ENCODE assay signal across 1 cellular context in the genomic region with DNA sequence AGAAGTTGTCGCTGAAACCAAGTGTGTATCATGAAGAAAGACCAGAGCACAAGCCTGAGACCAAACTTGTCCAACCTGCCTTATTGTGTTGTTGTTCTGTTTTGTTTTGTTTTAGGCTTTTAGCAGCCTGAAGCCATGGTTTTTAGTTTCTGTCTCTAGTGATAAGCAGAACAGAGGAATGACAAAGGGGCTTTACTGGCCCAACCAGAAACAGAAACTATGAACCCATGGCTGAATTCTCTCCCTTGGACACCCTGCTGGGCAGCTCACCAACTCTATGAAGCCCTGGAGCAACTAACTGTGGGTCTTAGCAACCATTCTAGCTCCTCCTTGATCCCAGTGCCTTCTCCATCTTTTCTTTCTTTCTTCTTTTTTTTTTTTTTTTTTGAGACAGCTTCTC.
TF ChIP-seq lines count a peak whose summit lies in the region.

No MANE protein-coding gene starts in this region.

TF ChIP-seq in GM12878, 131 proteins besides CTCF, POLR2A, EP300 and RAD21 (continued from another document):
- TF ChIP-seq, protein P1, sequence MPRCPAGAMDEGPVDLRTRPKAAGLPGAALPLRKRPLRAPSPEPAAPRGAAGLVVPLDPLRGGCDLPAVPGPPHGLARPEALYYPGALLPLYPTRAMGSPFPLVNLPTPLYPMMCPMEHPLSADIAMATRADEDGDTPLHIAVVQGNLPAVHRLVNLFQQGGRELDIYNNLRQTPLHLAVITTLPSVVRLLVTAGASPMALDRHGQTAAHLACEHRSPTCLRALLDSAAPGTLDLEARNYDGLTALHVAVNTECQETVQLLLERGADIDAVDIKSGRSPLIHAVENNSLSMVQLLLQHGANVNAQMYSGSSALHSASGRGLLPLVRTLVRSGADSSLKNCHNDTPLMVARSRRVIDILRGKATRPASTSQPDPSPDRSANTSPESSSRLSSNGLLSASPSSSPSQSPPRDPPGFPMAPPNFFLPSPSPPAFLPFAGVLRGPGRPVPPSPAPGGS (IDR thresholded peaks at IDR 0.05; ENCODE audit: borderline replicate concordance, insufficient read depth, low read depth, low read length, poor library complexity, severe bottlenecking): no peak
- TF ChIP-seq CREM (IDR thresholded peaks at IDR 0.05; ENCODE audit: low read depth): no peak
- TF ChIP-seq, protein P2, sequence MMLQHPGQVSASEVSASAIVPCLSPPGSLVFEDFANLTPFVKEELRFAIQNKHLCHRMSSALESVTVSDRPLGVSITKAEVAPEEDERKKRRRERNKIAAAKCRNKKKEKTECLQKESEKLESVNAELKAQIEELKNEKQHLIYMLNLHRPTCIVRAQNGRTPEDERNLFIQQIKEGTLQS (IDR thresholded peaks at IDR 0.05; ENCODE audit: borderline replicate concordance, extremely low read depth, low read depth, low read length): no peak
- TF ChIP-seq JUNB (IDR thresholded peaks at IDR 0.05): no peak
- TF ChIP-seq, protein P3, sequence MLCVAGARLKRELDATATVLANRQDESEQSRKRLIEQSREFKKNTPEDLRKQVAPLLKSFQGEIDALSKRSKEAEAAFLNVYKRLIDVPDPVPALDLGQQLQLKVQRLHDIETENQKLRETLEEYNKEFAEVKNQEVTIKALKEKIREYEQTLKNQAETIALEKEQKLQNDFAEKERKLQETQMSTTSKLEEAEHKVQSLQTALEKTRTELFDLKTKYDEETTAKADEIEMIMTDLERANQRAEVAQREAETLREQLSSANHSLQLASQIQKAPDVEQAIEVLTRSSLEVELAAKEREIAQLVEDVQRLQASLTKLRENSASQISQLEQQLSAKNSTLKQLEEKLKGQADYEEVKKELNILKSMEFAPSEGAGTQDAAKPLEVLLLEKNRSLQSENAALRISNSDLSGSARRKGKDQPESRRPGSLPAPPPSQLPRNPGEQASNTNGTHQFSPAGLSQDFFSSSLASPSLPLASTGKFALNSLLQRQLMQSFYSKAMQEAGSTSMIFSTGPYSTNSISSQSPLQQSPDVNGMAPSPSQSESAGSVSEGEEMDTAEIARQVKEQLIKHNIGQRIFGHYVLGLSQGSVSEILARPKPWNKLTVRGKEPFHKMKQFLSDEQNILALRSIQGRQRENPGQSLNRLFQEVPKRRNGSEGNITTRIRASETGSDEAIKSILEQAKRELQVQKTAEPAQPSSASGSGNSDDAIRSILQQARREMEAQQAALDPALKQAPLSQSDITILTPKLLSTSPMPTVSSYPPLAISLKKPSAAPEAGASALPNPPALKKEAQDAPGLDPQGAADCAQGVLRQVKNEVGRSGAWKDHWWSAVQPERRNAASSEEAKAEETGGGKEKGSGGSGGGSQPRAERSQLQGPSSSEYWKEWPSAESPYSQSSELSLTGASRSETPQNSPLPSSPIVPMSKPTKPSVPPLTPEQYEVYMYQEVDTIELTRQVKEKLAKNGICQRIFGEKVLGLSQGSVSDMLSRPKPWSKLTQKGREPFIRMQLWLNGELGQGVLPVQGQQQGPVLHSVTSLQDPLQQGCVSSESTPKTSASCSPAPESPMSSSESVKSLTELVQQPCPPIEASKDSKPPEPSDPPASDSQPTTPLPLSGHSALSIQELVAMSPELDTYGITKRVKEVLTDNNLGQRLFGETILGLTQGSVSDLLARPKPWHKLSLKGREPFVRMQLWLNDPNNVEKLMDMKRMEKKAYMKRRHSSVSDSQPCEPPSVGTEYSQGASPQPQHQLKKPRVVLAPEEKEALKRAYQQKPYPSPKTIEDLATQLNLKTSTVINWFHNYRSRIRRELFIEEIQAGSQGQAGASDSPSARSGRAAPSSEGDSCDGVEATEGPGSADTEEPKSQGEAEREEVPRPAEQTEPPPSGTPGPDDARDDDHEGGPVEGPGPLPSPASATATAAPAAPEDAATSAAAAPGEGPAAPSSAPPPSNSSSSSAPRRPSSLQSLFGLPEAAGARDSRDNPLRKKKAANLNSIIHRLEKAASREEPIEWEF (IDR thresholded peaks at IDR 0.05; ENCODE audit: insufficient replicate concordance, low read depth, low read length): no peak
